ENCODE assay signal across 28 cellular contexts in the genomic region with DNA sequence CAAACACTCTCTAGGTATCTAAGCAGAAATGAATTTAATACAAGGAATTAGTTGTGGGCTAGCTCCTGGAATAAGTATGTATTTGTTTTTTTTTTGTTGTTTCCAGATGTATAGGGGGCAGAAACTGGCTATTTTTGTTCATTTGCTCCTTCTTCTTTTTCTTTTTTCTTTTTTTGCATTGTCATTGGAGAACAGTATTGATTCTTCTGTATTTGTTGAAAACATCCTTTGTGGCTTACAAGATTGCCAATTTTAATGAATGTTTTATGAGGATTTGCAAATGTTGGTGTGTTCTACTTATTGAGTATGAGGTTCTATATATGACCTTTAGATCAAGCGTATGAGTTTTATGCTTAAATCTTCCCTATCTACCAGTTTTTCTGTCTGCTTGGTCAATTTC.
"Had no signal": no experiment of that assay in that cellular context is flagged by ENCODE, and none has a peak within 500 bp of the region (broad histone marks: within the 10 kb centered on the region; RNA-seq: fewer than 3 reads in every experiment).

No MANE protein-coding gene starts in this region.

- H3K4me3 ChIP-seq: stomach, suprapubic skin, testis, thoracic aorta, thyroid gland, tibial artery, tibial nerve, transverse colon, upper lobe of left lung, upper lobe of right lung, uterus, vagina had no signal

- H3K27me3 ChIP-seq: stomach, suprapubic skin, testis, thyroid gland, tibial artery, tibial nerve, transverse colon, upper lobe of left lung, upper lobe of right lung, uterus, vagina had no signal

- H3K27ac Mint-ChIP-seq: stimulated activated effector memory CD8-positive, alpha-beta T cell treated with anti-CD3 and anti-CD28 coated beads, Interleukin-12 subunit alpha, Interleukin-12 subunit beta, amount 100 ng/mL, for 72 hours; stimulated activated memory B cell treated with anti-CD40 and anti-IgM and Interleukin-4, amounts not matched to agents 10 μg/mL and 1 μg/mL and 100 μg/mL, for 72 hours; stimulated activated naive B cell treated with anti-CD40 and anti-IgM and Interleukin-4, amounts not matched to agents 10 μg/mL and 1 μg/mL and 100 μg/mL, for 72 hours; stimulated activated naive CD8-positive, alpha-beta T cell treated with anti-CD3 and anti-CD28 coated beads, Interleukin-15, Interleukin-2, amounts not matched to agents 100 ng/mL and 50 ng/mL, for 24 hours; type B pancreatic cell had no signal

- H3K9me3 ChIP-seq: stomach, suprapubic skin, testis, thoracic aorta, thyroid gland, tibial artery, tibial nerve, transverse colon, upper lobe of left lung, upper lobe of right lung, uterus, vagina had no signal

- H3K27me3 Mint-ChIP-seq: type B pancreatic cell had no signal

- H3K4me1 ChIP-seq: suprapubic skin, testis, thyroid gland, tibial artery, transverse colon, upper lobe of left lung, upper lobe of right lung, uterus, vagina had no signal

- H3K9me3 Mint-ChIP-seq: stimulated activated effector memory CD8-positive, alpha-beta T cell treated with anti-CD3 and anti-CD28 coated beads, Interleukin-12 subunit alpha, Interleukin-12 subunit beta, amount 100 ng/mL, for 72 hours; stimulated activated memory B cell treated with anti-CD40 and anti-IgM and Interleukin-4, amounts not matched to agents 10 μg/mL and 1 μg/mL and 100 μg/mL, for 72 hours; stimulated activated naive B cell treated with anti-CD40 and anti-IgM and Interleukin-4, amounts not matched to agents 10 μg/mL and 1 μg/mL and 100 μg/mL, for 72 hours; stimulated activated naive CD8-positive, alpha-beta T cell treated with anti-CD3 and anti-CD28 coated beads, Interleukin-15, Interleukin-2, amounts not matched to agents 100 ng/mL and 50 ng/mL, for 24 hours; type B pancreatic cell had no signal

- ATAC-seq: stimulated activated effector memory CD8-positive, alpha-beta T cell treated with anti-CD3 and anti-CD28 coated beads, Interleukin-12 subunit alpha, Interleukin-12 subunit beta, amount 100 ng/mL, for 72 hours; stimulated activated memory B cell treated with anti-CD40 and anti-IgM and Interleukin-4, amounts not matched to agents 10 μg/mL and 1 μg/mL and 100 μg/mL, for 72 hours; stimulated activated naive B cell treated with anti-CD40 and anti-IgM and Interleukin-4, amounts not matched to agents 10 μg/mL and 1 μg/mL and 100 μg/mL, for 72 hours; stimulated activated naive CD8-positive, alpha-beta T cell treated with anti-CD3 and anti-CD28 coated beads, Interleukin-15, Interleukin-2, amounts not matched to agents 100 U/mL and 50 U/mL, for 24 hours; upper lobe of right lung had no signal

- H3K4me3 Mint-ChIP-seq: stimulated activated effector memory CD8-positive, alpha-beta T cell treated with anti-CD3 and anti-CD28 coated beads, Interleukin-12 subunit alpha, Interleukin-12 subunit beta, amount 100 ng/mL, for 72 hours; stimulated activated memory B cell treated with anti-CD40 and anti-IgM and Interleukin-4, amounts not matched to agents 10 μg/mL and 1 μg/mL and 100 μg/mL, for 72 hours; stimulated activated naive B cell treated with anti-CD40 and anti-IgM and Interleukin-4, amounts not matched to agents 10 μg/mL and 1 μg/mL and 100 μg/mL, for 72 hours; stimulated activated naive CD8-positive, alpha-beta T cell treated with anti-CD3 and anti-CD28 coated beads, Interleukin-15, Interleukin-2, amounts not matched to agents 100 ng/mL and 50 ng/mL, for 24 hours; type B pancreatic cell had no signal

- H3K36me3 ChIP-seq: stomach, suprapubic skin, thoracic aorta, thyroid gland, tibial artery, tibial nerve, transverse colon, upper lobe of left lung, upper lobe of right lung, uterus, vagina had no signal

- DNase-seq: stimulated activated CD4-positive, alpha-beta T cell treated with anti-CD3 and anti-CD28 coated beads, Interleukin-2, amount 100 ng/mL, for 48 hours; stimulated activated CD4-positive, alpha-beta T cell treated with anti-CD3 and anti-CD28 coated beads, Interleukin-4, amount 100 ng/mL, for 1 hour; stimulated activated CD4-positive, alpha-beta T cell treated with anti-CD3 and anti-CD28 coated beads, Interleukin-4, amount 100 ng/mL, for 24 hours; stimulated activated CD4-positive, alpha-beta T cell treated with anti-CD3 and anti-CD28 coated beads, Interleukin-4, amount 100 ng/mL, for 4 hours; stimulated activated CD8-positive, alpha-beta memory T cell treated with anti-CD3 and anti-CD28 coated beads, Interleukin-4, amount 100 ng/mL, for 48 hours; stimulated activated naive B cell treated with anti-CD40 and anti-IgM and Interleukin-4, amounts not matched to agents 10 μg/mL and 1 μg/mL and 100 μg/mL, for 72 hours; stimulated activated naive CD4-positive, alpha-beta T cell; stimulated activated naive CD4-positive, alpha-beta T cell treated with Interleukin-2 at 50 U/mL for 16 hours; stimulated activated naive CD8-positive, alpha-beta T cell treated with anti-CD3 and anti-CD28 coated beads, Interleukin-15, Interleukin-2, amounts not matched to agents 100 U/mL and 50 U/mL, for 24 hours; stomach; substantia nigra; testis; thyroid gland; tibial artery; transverse colon; trophoblast cell; upper lobe of left lung; upper lobe of right lung; uterus had no signal

- H3K27ac ChIP-seq: stomach, suprapubic skin, testis, thoracic aorta, thyroid gland, tibial artery, tibial nerve, transverse colon, upper lobe of left lung, upper lobe of right lung, uterus, vagina had no signal

- H3K4me1 Mint-ChIP-seq: stimulated activated effector memory CD8-positive, alpha-beta T cell treated with anti-CD3 and anti-CD28 coated beads, Interleukin-12 subunit alpha, Interleukin-12 subunit beta, amount 100 ng/mL, for 72 hours had no signal

- FAIRE-seq: urothelium cell line had no signal
